In the genomic region with DNA sequence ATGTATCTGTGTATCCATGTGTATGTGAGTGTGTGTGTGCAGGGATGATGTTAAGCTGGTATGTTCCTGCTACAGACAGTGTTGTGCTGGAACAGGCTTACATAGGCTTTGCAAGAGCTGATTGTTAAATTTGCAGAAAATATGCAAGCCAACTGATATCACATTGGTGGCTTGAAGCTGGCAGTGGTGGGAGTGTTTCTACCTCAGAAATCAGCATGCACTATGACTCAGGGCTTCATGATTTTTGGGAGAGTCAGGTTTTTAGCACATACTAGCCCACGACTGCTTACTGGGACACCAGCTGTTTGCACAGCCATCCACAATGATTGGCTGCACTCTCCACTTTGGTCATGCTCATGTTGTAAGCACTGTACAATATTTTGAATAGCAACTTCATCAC, we compare ENCODE assay signal across 15 cellular contexts.
DNase-seq lines count a peak whose midpoint lies in the region; ATAC-seq and TF ChIP-seq lines count a peak whose summit lies in the region.
"Had no signal": no experiment of that assay in that cellular context is flagged by ENCODE, and none has a peak within 500 bp of the region (broad histone marks: within the 10 kb centered on the region; RNA-seq: fewer than 3 reads in every experiment).

No MANE protein-coding gene starts in this region.

- H3K9ac ChIP-seq in HUES64 (ENCODE audit: low read depth, low read length) (peak overlapping the region; percentile 27; the same call in 1 of the 2 replicates), iPS-20b (ENCODE audit: low read depth, low read length) (peak overlapping the region; percentile 28; the same call in 1 of the 2 replicates)

- ATAC-seq in HG02884 (IDR thresholded peaks at IDR 0.05; ENCODE audit: unreplicated experiment) = no peak
- ATAC-seq in left lobe of liver = no peak
- ATAC-seq: stimulated activated naive CD8-positive, alpha-beta T cell treated with anti-CD3 and anti-CD28 coated beads, Interleukin-15, Interleukin-2, amounts not matched to agents 100 U/mL and 50 U/mL, for 24 hours had no signal

- H3K27me3 ChIP-seq in HUES64 (ENCODE audit: insufficient read depth, low read length) (no peaks in the 10 kb centered on the region; the same call in 1 of the 2 replicates), iPS-20b (ENCODE audit: insufficient read depth, low read length) (peaks cover 21% of the 10 kb centered on the region; the same call in 1 of the 2 replicates)

- WGBS in HUES64 = 39% methylated on average over 1 of the region's 1 CpG

- peaks cover 44% of the 10 kb centered on the region for H3K27me3 Mint-ChIP-seq in type B pancreatic cell

- no peak for TF ChIP-seq CTCF in cardiac fibroblast (IDR thresholded peaks at IDR 0.05; ENCODE audit: low read depth, low read length)
- TF ChIP-seq CTCF in type B pancreatic cell (conservative IDR thresholded peaks at IDR 0.05) = no peak

- peaks cover 51% of the 10 kb centered on the region for H3K4me1 ChIP-seq in HUES64 (ENCODE audit: insufficient read depth, low read length)
- H3K4me1 ChIP-seq in iPS-20b (ENCODE audit: insufficient read depth, low read length) = peaks cover 35% of the 10 kb centered on the region

- H3K36me3 ChIP-seq in HUES64 (ENCODE audit: insufficient read depth, low read length) (no peaks in the 10 kb centered on the region), iPS-20b (ENCODE audit: insufficient read depth, low read depth, low read length) (no peaks in the 10 kb centered on the region)

- H3K36me3 Mint-ChIP-seq in type B pancreatic cell = peaks cover 3% of the 10 kb centered on the region
- H3K36me3 Mint-ChIP-seq: CD4-positive, CD25-positive, alpha-beta regulatory T cell had no signal

- no peaks in the 10 kb centered on the region for H3K9me3 Mint-ChIP-seq in type B pancreatic cell

- H3K4me3 ChIP-seq in HUES64 (ENCODE audit: low read length) (peak overlapping the region; percentile 34; the same call in 1 of the 2 replicates), cardiac fibroblast (replicated peaks in 1 of 2; ENCODE audit: low read depth in 2 of 2, low read length in 2 of 2) (no peak overlapping the region), iPS-20b (ENCODE audit: low read length) (peak overlapping the region; percentile 47)

- DNase-seq in cardiac fibroblast (ENCODE audit: low read depth in 2 of 2) (peak; percentile 2 to 11), type B pancreatic cell (ENCODE audit: extremely low spot score, unreplicated experiment) (no peak), KG1 (lab: John Stamatoyannopoulos, UW) (no peak), left lobe of liver (ENCODE audit: low spot score) (no peak)
- DNase-seq: activated gamma-delta T cell; aorta; CD4-positive, CD25-positive, alpha-beta regulatory T cell; DND-41; NCI-H2081; stimulated activated naive CD8-positive, alpha-beta T cell treated with anti-CD3 and anti-CD28 coated beads, Interleukin-15, Interleukin-2, amounts not matched to agents 100 U/mL and 50 U/mL, for 24 hours; T-helper 1 cell had no signal

- peak overlapping the region; percentile 98 for H3K27ac Mint-ChIP-seq in type B pancreatic cell
- H3K27ac Mint-ChIP-seq: CD4-positive, CD25-positive, alpha-beta regulatory T cell had no signal

- peaks cover 4% of the 10 kb centered on the region for H3K4me1 Mint-ChIP-seq in type B pancreatic cell (ENCODE audit: unreplicated experiment)
- H3K4me1 Mint-ChIP-seq: CD4-positive, CD25-positive, alpha-beta regulatory T cell had no signal

- H3K9me3 ChIP-seq in HUES64 (ENCODE audit: insufficient read depth, low read depth, low read length) = no peaks in the 10 kb centered on the region
- H3K9me3 ChIP-seq in iPS-20b (ENCODE audit: insufficient read depth, low read depth, low read length) = no peaks in the 10 kb centered on the region

- H3K27ac ChIP-seq in HUES64 (ENCODE audit: low read depth, low read length) (peak overlapping the region; percentile 57), iPS-20b (ENCODE audit: low read length) (peak overlapping the region; percentile 57)
- H3K27ac ChIP-seq: RWPE1 had no signal

- peak overlapping the region; percentile 84 for H3K4me3 Mint-ChIP-seq in type B pancreatic cell
- H3K4me3 Mint-ChIP-seq: CD4-positive, CD25-positive, alpha-beta regulatory T cell had no signal

Comparison
In these comparisons a context has a peak if more than half of its experiments do, and no peak if none do; other contexts are left out.
1. H3K4me3 ChIP-seq: peak in HUES64 (single experiment) and iPS-20b (single experiment); none in cardiac fibroblast (0 of 2).
2. DNase-seq: peak in cardiac fibroblast (2 of 2); none in type B pancreatic cell (single experiment), KG1 (single experiment) and left lobe of liver (single experiment).